Comparison of ENCODE assay signal across 14 cellular contexts in the genomic region with DNA sequence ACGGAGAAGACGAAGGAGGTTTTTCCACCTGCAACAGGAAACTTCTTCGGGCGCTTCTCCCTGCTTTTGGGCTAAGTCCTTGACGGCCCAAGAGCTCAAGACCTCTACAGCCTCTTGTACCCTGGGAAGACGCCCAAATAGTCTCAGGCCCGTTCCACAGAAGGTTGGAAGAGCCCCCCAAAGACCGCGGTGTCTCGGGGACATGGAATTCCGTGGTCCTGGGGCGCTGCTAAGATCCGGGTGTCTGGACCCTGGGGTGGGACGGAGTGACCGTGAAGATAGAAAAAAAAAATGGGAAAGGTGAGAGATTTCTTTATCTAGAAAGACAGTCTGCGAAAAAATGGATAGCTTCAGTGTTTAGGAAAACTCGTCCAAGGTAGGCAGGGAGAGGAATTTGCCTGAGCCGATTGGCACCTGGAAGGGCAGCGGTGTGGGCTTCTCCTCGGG. TPM values are rescaled to one million over a fixed set of nuclear protein-coding genes. Genes with fewer than 3 reads are reported as not detected.
DNase-seq lines count a peak whose midpoint lies in the region; ATAC-seq and TF ChIP-seq lines count a peak whose summit lies in the region.
"Had no signal": no experiment of that assay in that cellular context is flagged by ENCODE, and none has a peak within 500 bp of the region (broad histone marks: within the 10 kb centered on the region; RNA-seq: fewer than 3 reads in every experiment).

No MANE protein-coding gene starts in this region.

- H3K27ac ChIP-seq in HUES48 (ENCODE audit: low read depth, low read length) (no peak overlapping the region), trophoblast cell (ENCODE audit: low read depth, low read length) (no peak overlapping the region), mammary epithelial cell (ENCODE audit: insufficient read depth, low read depth, low read length) (no peak overlapping the region)
- H3K27ac ChIP-seq: gastrocnemius medialis had no signal

- no peak overlapping the region for H4K91ac ChIP-seq in trophoblast cell (ENCODE audit: low read depth, low read length)

- peak overlapping the region; percentile 38 for H3K4me3 Mint-ChIP-seq in activated CD4-positive, alpha-beta T cell treated with anti-CD3 and anti-CD28 coated beads for 36 hours

- H3K9me3 ChIP-seq in HUES48 (ENCODE audit: control insufficient read depth, insufficient read depth, low read length) (no peaks in the 10 kb centered on the region), endocrine pancreas (ENCODE audit: control insufficient read depth, low read length) (no peaks in the 10 kb centered on the region), trophoblast cell (ENCODE audit: insufficient read depth, low read depth, low read length) (peaks cover 6% of the 10 kb centered on the region), mammary epithelial cell (replicated peaks; ENCODE audit: insufficient read depth, low read length) (peaks cover 2% of the 10 kb centered on the region)
- H3K9me3 ChIP-seq: gastrocnemius medialis had no signal

- H3K23ac ChIP-seq in trophoblast cell (ENCODE audit: low read length): no peak overlapping the region

- H3K27me3 Mint-ChIP-seq in activated CD4-positive, alpha-beta T cell treated with anti-CD3 and anti-CD28 coated beads for 36 hours: peaks cover 84% of the 10 kb centered on the region

- H3K79me1 ChIP-seq in trophoblast cell (ENCODE audit: low read length): no peaks in the 10 kb centered on the region

- no peaks in the 10 kb centered on the region for H3K36me3 Mint-ChIP-seq in activated CD4-positive, alpha-beta T cell treated with anti-CD3 and anti-CD28 coated beads for 36 hours (ENCODE audit: low read depth)
- H3K36me3 Mint-ChIP-seq: IgD-negative memory B cell had no signal

- H3K4me2 ChIP-seq in trophoblast cell (ENCODE audit: low read length) (peak overlapping the region; percentile 58), mammary epithelial cell (ENCODE audit: insufficient read depth, low read depth, low read length) (no peak overlapping the region)

- intact Hi-C loops in activated CD4-positive, alpha-beta T cell treated with anti-CD3 and anti-CD28 coated beads for 36 hours (cut with DNase I, micrococcal nuclease): loop anchor here in 1 of 2 experiments (10.0 kb wide), 1 partner anchor 1042 kb away; a partner anchor contains a TSS
- intact Hi-C loops in mammary epithelial cell (cut with micrococcal nuclease): no loop called here

- POLR2A ChIA-PET in activated CD4-positive, alpha-beta T cell treated with anti-CD3 and anti-CD28 coated beads for 36 hours (lab: Charles Lee): no interaction called here

- no peak overlapping the region for H3K9ac ChIP-seq in HUES48 (ENCODE audit: low read depth, low read length)
- H3K9ac ChIP-seq in endocrine pancreas (ENCODE audit: control insufficient read depth, insufficient read depth, low read length): peak overlapping the region; percentile 90
- no peak overlapping the region for H3K9ac ChIP-seq in trophoblast cell (ENCODE audit: low read length)
- no peak overlapping the region for H3K9ac ChIP-seq in mammary epithelial cell (ENCODE audit: insufficient read depth, low read length)

- no peak overlapping the region for H2BK5ac ChIP-seq in trophoblast cell (ENCODE audit: low read depth, low read length, poor library complexity)

- H3K4ac ChIP-seq in trophoblast cell (ENCODE audit: low read depth, low read length): no peak overlapping the region

- H3K79me2 ChIP-seq in trophoblast cell (ENCODE audit: control insufficient read depth, insufficient read depth, low read length, poor library complexity) (no peaks in the 10 kb centered on the region), mammary epithelial cell (ENCODE audit: insufficient read depth, low read length) (no peaks in the 10 kb centered on the region)

- peaks cover 92% of the 10 kb centered on the region for H3K27me3 ChIP-seq in HUES48 (ENCODE audit: control insufficient read depth, insufficient read depth, low read length)
- H3K27me3 ChIP-seq in endocrine pancreas (ENCODE audit: control insufficient read depth, insufficient read depth, low read length): no peaks in the 10 kb centered on the region
- H3K27me3 ChIP-seq in trophoblast cell (ENCODE audit: insufficient read depth, low read length): peaks cover 71% of the 10 kb centered on the region
- H3K27me3 ChIP-seq in mammary epithelial cell (ENCODE audit: insufficient read depth, low read length): peaks cover 43% of the 10 kb centered on the region

- H3K36me3 ChIP-seq in HUES48 (ENCODE audit: control insufficient read depth, insufficient read depth, low read length) (no peaks in the 10 kb centered on the region), endocrine pancreas (ENCODE audit: control insufficient read depth, insufficient read depth, low read length) (peaks cover 3% of the 10 kb centered on the region), trophoblast cell (ENCODE audit: control insufficient read depth in 1 of 2, insufficient read depth in 2 of 2, low read length in 2 of 2) (no peaks in the 10 kb centered on the region), mammary epithelial cell (ENCODE audit: insufficient read depth, low read length) (no peaks in the 10 kb centered on the region)
- H3K36me3 ChIP-seq: gastrocnemius medialis had no signal

- no peak overlapping the region for H4K12ac ChIP-seq in trophoblast cell (ENCODE audit: low read depth, low read length)

- H3K27ac Mint-ChIP-seq in activated CD4-positive, alpha-beta T cell treated with anti-CD3 and anti-CD28 coated beads for 36 hours: no peak overlapping the region
- H3K27ac Mint-ChIP-seq: IgD-negative memory B cell had no signal

- no peak overlapping the region for H2AK5ac ChIP-seq in trophoblast cell (ENCODE audit: low read length)

- no peak overlapping the region for H4K8ac ChIP-seq in trophoblast cell (ENCODE audit: low read depth, low read length)

- H4K20me1 ChIP-seq in mammary epithelial cell (ENCODE audit: insufficient read depth, low read length): no peaks in the 10 kb centered on the region

- H3K4me3 ChIP-seq in HUES48 (ENCODE audit: low read depth, low read length) (peak overlapping the region; percentile 64), endocrine pancreas (ENCODE audit: control insufficient read depth, insufficient read depth, low read length) (peak overlapping the region; percentile 60), trophoblast cell (ENCODE audit: low read depth, low read length) (no peak overlapping the region), mammary epithelial cell (replicated peaks in 1 of 3; ENCODE audit: insufficient read depth in 1 of 3, low read depth in 2 of 3, low read length in 3 of 3) (no peak overlapping the region), foreskin fibroblast (ENCODE audit: low read depth in 1 of 2, low read length in 2 of 2) (no peak overlapping the region)
- H3K4me3 ChIP-seq: gastrocnemius medialis had no signal

- CTCF ChIA-PET in activated CD4-positive, alpha-beta T cell treated with anti-CD3 and anti-CD28 coated beads for 36 hours (lab: Charles Lee): no interaction called here
- CTCF ChIA-PET in mammary epithelial cell (lab: Charles Lee; ENCODE audit: low non-redundant PET): no interaction called here

- DNase-seq in activated CD4-positive, alpha-beta T cell treated with anti-CD3 and anti-CD28 coated beads for 36 hours: no peak
- DNase-seq in activated CD4-positive, alpha-beta T cell treated with anti-CD3 and anti-CD28 coated beads for 1 hour: no peak
- DNase-seq in trophoblast cell (no peak), mammary epithelial cell (no peak), foreskin fibroblast (no peak)
- no peak for DNase-seq in stimulated activated CD4-positive, alpha-beta T cell treated with anti-CD3 and anti-CD28 coated beads, Interleukin-2, amount 100 ng/mL, for 24 hours
- DNase-seq: effector CD8-positive, alpha-beta T cell; gastrocnemius medialis; occipital lobe; T1000 had no signal

- no peak overlapping the region for H3K18ac ChIP-seq in trophoblast cell (ENCODE audit: low read length)

- H3K4me1 ChIP-seq in HUES48 (ENCODE audit: control insufficient read depth, insufficient read depth, low read length): peaks cover 53% of the 10 kb centered on the region
- H3K4me1 ChIP-seq in endocrine pancreas (ENCODE audit: control insufficient read depth, insufficient read depth, low read length): peaks cover 18% of the 10 kb centered on the region
- peaks cover 14 to 15% of the 10 kb centered on the region in 2 experiments for H3K4me1 ChIP-seq in trophoblast cell (ENCODE audit: control insufficient read depth in 1 of 2, insufficient read depth in 2 of 2, low read length in 2 of 2)
- H3K4me1 ChIP-seq in mammary epithelial cell (ENCODE audit: insufficient read depth, low read length): no peaks in the 10 kb centered on the region
- H3K4me1 ChIP-seq: gastrocnemius medialis had no signal

- in situ Hi-C loops in mammary epithelial cell (cut with MboI; ENCODE audit: low sequenced_read_pairs in 2 of 2): no loop called here

- H2BK120ac ChIP-seq in trophoblast cell (ENCODE audit: insufficient read depth, low read length, poor library complexity): no peak overlapping the region

- no peak overlapping the region for H3K14ac ChIP-seq in trophoblast cell (ENCODE audit: low read length)

- H2AFZ ChIP-seq in trophoblast cell (ENCODE audit: insufficient read depth, low read length, poor library complexity) (no peak overlapping the region), mammary epithelial cell (ENCODE audit: low read depth, low read length) (no peak overlapping the region)

- WGBS in trophoblast cell (ENCODE audit: extremely low coverage, insufficient coverage, insufficient read length): no CpG with 5 or more reads among the region's 20 CpGs
- 3% methylated on average over 7 of the region's 20 CpGs for WGBS in mammary epithelial cell (ENCODE audit: low coverage, missing lambda C conversion rate)

- no peaks in the 10 kb centered on the region for H3K9me3 Mint-ChIP-seq in activated CD4-positive, alpha-beta T cell treated with anti-CD3 and anti-CD28 coated beads for 36 hours (ENCODE audit: low read depth)
- H3K9me3 Mint-ChIP-seq: IgD-negative memory B cell had no signal

- no peak overlapping the region for H2BK12ac ChIP-seq in trophoblast cell (ENCODE audit: low read length)

- dilution Hi-C loops in mammary epithelial cell (cut with HindIII; ENCODE audit: low sequenced_read_pairs): no loop called here

- BruUV-seq in mammary epithelial cell (replicated peaks; lab: Mats Ljungman, UMichigan): no TSS peak

- peaks cover 36% of the 10 kb centered on the region for H3K4me1 Mint-ChIP-seq in activated CD4-positive, alpha-beta T cell treated with anti-CD3 and anti-CD28 coated beads for 36 hours

- no peak for TF ChIP-seq CTCF in mammary epithelial cell (conservative IDR thresholded peaks at IDR 0.05 in 1 of 2, IDR thresholded peaks at IDR 0.05 in 1 of 2; ENCODE audit: extremely low read depth in 1 of 2, insufficient read depth in 1 of 2, low read depth in 1 of 2, low read length in 2 of 2)
- no peak for TF ChIP-seq CTCF in foreskin fibroblast (IDR thresholded peaks at IDR 0.05; ENCODE audit: low read depth, low read length)

- no peak for ATAC-seq in activated CD4-positive, alpha-beta T cell treated with anti-CD3 and anti-CD28 coated beads for 36 hours
- ATAC-seq: gastrocnemius medialis had no signal

RNA-seq across cellular contexts. Expression of a gene that starts 0.4 kb away (rescaled TPM):
- total RNA-seq in activated CD4-positive, alpha-beta T cell treated with anti-CD3 and anti-CD28 coated beads for 36 hours: not detected
- polyA plus RNA-seq in trophoblast cell (2013): 0.17 and 0.21 TPM in 2 replicates
- total RNA-seq in mammary epithelial cell: not detected
- not detected for polyA plus RNA-seq in mammary epithelial cell
- not detected for polyA minus RNA-seq in mammary epithelial cell
- total RNA-seq: gastrocnemius medialis, kidney epithelial cell had no signal
- polyA plus RNA-seq: IgD-negative memory B cell had no signal

Comparison
In these comparisons a context has a peak if more than half of its experiments do, and no peak if none do; other contexts are left out.
1. H3K4me3 ChIP-seq: peak in HUES48 (single experiment) and endocrine pancreas (single experiment); none in trophoblast cell (single experiment), mammary epithelial cell (0 of 3) and foreskin fibroblast (0 of 2).